23 cellular contexts compared by ENCODE assay signal in the genomic region with DNA sequence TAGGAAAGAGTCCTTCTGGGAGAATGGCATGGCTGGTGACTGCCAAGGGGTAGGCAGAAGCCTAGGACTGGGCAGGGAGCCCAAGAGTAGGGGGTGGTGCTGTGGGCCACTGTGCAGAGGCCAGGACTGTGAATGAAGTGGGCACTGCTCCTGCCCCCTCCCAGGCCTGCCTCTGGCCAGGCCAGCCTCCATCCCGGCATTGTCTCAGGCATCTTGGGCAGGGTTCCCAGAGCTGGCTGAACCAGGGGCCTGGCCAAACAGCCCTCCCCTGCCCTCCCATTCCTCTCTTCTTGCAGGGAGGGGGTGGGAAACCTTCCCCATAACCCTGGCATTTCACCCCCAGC.
DNase-seq lines count a peak whose midpoint lies in the region; ATAC-seq, FAIRE-seq and TF ChIP-seq lines count a peak whose summit lies in the region.
"Had no signal": no experiment of that assay in that cellular context is flagged by ENCODE, and none has a peak within 500 bp of the region (broad histone marks: within the 10 kb centered on the region; RNA-seq: fewer than 3 reads in every experiment).

No MANE protein-coding gene starts in this region.

- H3K9ac ChIP-seq in HepG2 (ENCODE audit: insufficient read depth, low read depth, low read length) = no peak overlapping the region
- H3K9ac ChIP-seq: BLaER1 treated with 17β-estradiol and CSF1 and Interleukin-3, amounts not matched to agents 10 nM and 100 nM had no signal

- H3K27me3 ChIP-seq in right lobe of liver (no peaks in the 10 kb centered on the region), HepG2 (ENCODE audit: control insufficient read depth in 1 of 2, insufficient read depth in 2 of 2, low read length in 2 of 2) (peaks cover 0 to 17% of the 10 kb centered on the region in 2 experiments; a peak in 3 of 5 replicates), muscle layer of duodenum (ENCODE audit: low read depth, low read length) (no peaks in the 10 kb centered on the region), aorta (ENCODE audit: control insufficient read depth in 1 of 2, insufficient read depth in 2 of 2, low read length in 1 of 2) (no peaks in the 10 kb centered on the region)
- H3K27me3 ChIP-seq: BLaER1 treated with 17β-estradiol and CSF1 and Interleukin-3, amounts not matched to agents 10 nM and 100 nM; SJCRH30 had no signal

- CTCF ChIA-PET in HepG2 (lab: Yijun Ruan, JAX; ENCODE audit: low intra/inter-chr PET ratio, low total read pairs) = no interaction called here

- H4K20me1 ChIP-seq in HepG2 (ENCODE audit: insufficient read depth, low read length) = no peaks in the 10 kb centered on the region
- H4K20me1 ChIP-seq: BLaER1 treated with 17β-estradiol and CSF1 and Interleukin-3, amounts not matched to agents 10 nM and 100 nM had no signal

- ATAC-seq in right lobe of liver (no peak), HepG2 (no peak), aorta (ENCODE audit: low FRiP score) (peak; percentile 67)
- ATAC-seq: activated naive CD8-positive, alpha-beta T cell treated with anti-CD3 and anti-CD28 coated beads, Interleukin-2, amount 50 U/mL, for 24 hours; left colon; mucosa of descending colon; T-helper 17 cell had no signal

- TF ChIP-seq CTCF in right lobe of liver (IDR thresholded peaks at IDR 0.05) (no peak), HepG2 (CRISPR knock-in tag; IDR thresholded peaks at IDR 0.05) (no peak)

- no peak overlapping the region for H2AFZ ChIP-seq in HepG2 (ENCODE audit: low read length)

- H3K4me3 ChIP-seq in right lobe of liver = no peak overlapping the region
- no peak overlapping the region for H3K4me3 ChIP-seq in HepG2 (replicated peaks in 1 of 3; ENCODE audit: insufficient read depth in 1 of 3, low read depth in 2 of 3, low read length in 3 of 3)
- no peak overlapping the region for H3K4me3 ChIP-seq in muscle layer of duodenum (ENCODE audit: low read depth in 1 of 2, low read length in 2 of 2)
- H3K4me3 ChIP-seq in aorta (ENCODE audit: low read length in 2 of 2) = no peak overlapping the region
- H3K4me3 ChIP-seq: BLaER1 treated with 17β-estradiol and CSF1 and Interleukin-3, amounts not matched to agents 10 nM and 100 nM; mucosa of descending colon; SJCRH30 had no signal

- in situ Hi-C loops in HepG2 (cut with HindIII; ENCODE audit: extremely low pct_ligation_motif_present, low pct_unique_long_range_greater_than_20kb) = no loop called here

- H3K79me2 ChIP-seq in HepG2 (ENCODE audit: insufficient read depth, low read length) = no peaks in the 10 kb centered on the region

- DNase-seq in right lobe of liver (peak in 2 of 3 donors; percentile 16 to 44), HepG2 (ENCODE audit: low spot score) (no peak), cardiac septum (ENCODE audit: low spot score) (peak; percentile 87), aorta (peak in 1 of 2 donors; percentile 68), OCI-M1 (lab: John Stamatoyannopoulos, UW) (no peak), DMS114 treated with DMSO at 0.1 percent for 48 hours (lab: John Stamatoyannopoulos, UW; ENCODE audit: unreplicated experiment) (no peak), NCI-H2227 treated with DMSO at 0.1 percent for 48 hours (lab: John Stamatoyannopoulos, UW) (no peak)
- DNase-seq: activated CD4-positive, alpha-beta T cell treated with anti-CD3 and anti-CD28 coated beads, Interleukin-2, amount 10 ng/mL, durations not matched to agents 7 days and 5 days; activated CD8-positive, alpha-beta memory T cell treated with anti-CD3 and anti-CD28 coated beads, Interleukin-2, amount 50 U/mL, for 4 hours; activated naive CD8-positive, alpha-beta T cell treated with anti-CD3 and anti-CD28 coated beads, Interleukin-2, amount 50 U/mL, for 24 hours; left colon; mucosa of descending colon; NCI-H1436; NCI-H2171; NCI-H774; retina; SJCRH30; stimulated activated CD4-positive, alpha-beta T cell treated with anti-CD3 and anti-CD28 coated beads, Interleukin-15, amount 100 ng/mL, for 24 hours; T-helper 17 cell had no signal

- intact Hi-C loops in right lobe of liver (cut with DNase I) (no loop called here), HepG2 (cut with micrococcal nuclease; ENCODE audit: unreplicated experiment) (no loop called here), cardiac septum (cut with DNase I) (loop anchor here (5.0 kb wide), 2 partner anchors 38 to 53 kb away; no protein-coding TSS in a partner anchor), aorta (cut with DNase I) (no loop called here)

- no peak for TF ChIP-seq EP300 in HepG2 (IDR thresholded peaks at IDR 0.05; ENCODE audit: low read depth in 2 of 2, low read length in 2 of 2)
- TF ChIP-seq EP300 in HepG2 (CRISPR knock-in tag; IDR thresholded peaks at IDR 0.05; ENCODE audit: borderline replicate concordance) = no peak

- POLR2A ChIA-PET in HepG2 (lab: Yijun Ruan, JAX) = no interaction called here

- TF ChIP-seq RAD21 in HepG2 (CRISPR knock-in tag; IDR thresholded peaks at IDR 0.05) = no peak

- no peak overlapping the region for H3K27ac ChIP-seq in right lobe of liver
- H3K27ac ChIP-seq in HepG2 (ENCODE audit: extremely low read length, insufficient read depth, low read length) = no peak overlapping the region
- H3K27ac ChIP-seq in muscle layer of duodenum (ENCODE audit: low read length) = peak overlapping the region; percentile 10
- no peak overlapping the region for H3K27ac ChIP-seq in aorta (ENCODE audit: low read depth in 1 of 2, low read length in 2 of 2)
- H3K27ac ChIP-seq: BLaER1 treated with 17β-estradiol and CSF1 and Interleukin-3, amounts not matched to agents 10 nM and 100 nM; SJCRH30 had no signal

- H3K9me3 ChIP-seq in right lobe of liver (no peaks in the 10 kb centered on the region), HepG2 (ENCODE audit: low read length) (no peaks in the 10 kb centered on the region), muscle layer of duodenum (ENCODE audit: control insufficient read depth in 1 of 2, low read length in 2 of 2) (no peaks in the 10 kb centered on the region), aorta (ENCODE audit: control insufficient read depth, low read length) (no peaks in the 10 kb centered on the region)
- H3K9me3 ChIP-seq: BLaER1 treated with 17β-estradiol and CSF1 and Interleukin-3, amounts not matched to agents 10 nM and 100 nM; mucosa of descending colon; SJCRH30 had no signal

- H3K4me1 ChIP-seq in right lobe of liver = peaks cover 0 to 14% (median 6%) of the 10 kb centered on the region in 4 donors
- H3K4me1 ChIP-seq in HepG2 (ENCODE audit: insufficient read depth, low read length) = peaks cover 56% of the 10 kb centered on the region
- H3K4me1 ChIP-seq in muscle layer of duodenum (ENCODE audit: control insufficient read depth in 1 of 2, insufficient read depth in 2 of 2, low read length in 2 of 2) = peaks cover 19 to 65% of the 10 kb centered on the region in 2 donors
- no peaks in the 10 kb centered on the region for H3K4me1 ChIP-seq in aorta (ENCODE audit: control insufficient read depth in 1 of 2, insufficient read depth in 2 of 2, low read length in 2 of 2)

- no TSS peak for BruUV-seq in HepG2 (replicated peaks; lab: Mats Ljungman, UMichigan)

- H3K4me2 ChIP-seq in HepG2 (ENCODE audit: low read depth, low read length) = no peak overlapping the region
- H3K4me2 ChIP-seq: BLaER1 treated with 17β-estradiol and CSF1 and Interleukin-3, amounts not matched to agents 10 nM and 100 nM had no signal

- WGBS in right lobe of liver (ENCODE audit: insufficient coverage, low coverage, low lambda C conversion rate, missing lambda C conversion rate) = no CpG with 5 or more reads among the region's 1 CpG
- no CpG with 5 or more reads among the region's 1 CpG for WGBS in HepG2 (ENCODE audit: low lambda C conversion rate)
- 13% methylated on average over 1 of the region's 1 CpG; no CpG with 5 or more reads in 1 of the 2 donors for WGBS in aorta, 2 donors

- no peak for FAIRE-seq in HepG2 (lab: Jason Lieb, UNC)
- FAIRE-seq: bronchial epithelial cell, D721Med had no signal

- H3K36me3 ChIP-seq in right lobe of liver = no peaks in the 10 kb centered on the region
- H3K36me3 ChIP-seq in HepG2 (replicated peaks in 1 of 2; ENCODE audit: control insufficient read depth in 1 of 2, insufficient read depth in 2 of 2, low read length in 2 of 2) = no peaks in the 10 kb centered on the region
- H3K36me3 ChIP-seq in muscle layer of duodenum (ENCODE audit: control insufficient read depth in 1 of 2, insufficient read depth in 2 of 2, low read length in 2 of 2) = no peaks in the 10 kb centered on the region
- no peaks in the 10 kb centered on the region for H3K36me3 ChIP-seq in aorta (ENCODE audit: control insufficient read depth in 1 of 2, insufficient read depth in 2 of 2, low read length in 1 of 2)
- H3K36me3 ChIP-seq: BLaER1 treated with 17β-estradiol and CSF1 and Interleukin-3, amounts not matched to agents 10 nM and 100 nM; SJCRH30 had no signal

- TF ChIP-seq POLR2A in right lobe of liver (IDR thresholded peaks at IDR 0.05) (no peak), HepG2 (IDR thresholded peaks at IDR 0.05; ENCODE audit: insufficient read depth in 1 of 2, low read depth in 2 of 2, low read length in 2 of 2) (no peak)

TF ChIP-seq in HepG2, 621 proteins besides CTCF, POLR2A, EP300 and RAD21:
- TF ChIP-seq ZXDC (CRISPR knock-in tag; IDR thresholded peaks at IDR 0.05) = no peak

Comparison
In these comparisons a context has a peak if more than half of its experiments do, and no peak if none do; other contexts are left out.
1. DNase-seq: peak in right lobe of liver (2 of 3) and cardiac septum (single experiment); none in HepG2 (single experiment), OCI-M1 (single experiment), DMS114 treated with DMSO at 0.1 percent for 48 hours (single experiment) and NCI-H2227 treated with DMSO at 0.1 percent for 48 hours (single experiment).